ENCODE assay signal across 19 cellular contexts in the genomic region with DNA sequence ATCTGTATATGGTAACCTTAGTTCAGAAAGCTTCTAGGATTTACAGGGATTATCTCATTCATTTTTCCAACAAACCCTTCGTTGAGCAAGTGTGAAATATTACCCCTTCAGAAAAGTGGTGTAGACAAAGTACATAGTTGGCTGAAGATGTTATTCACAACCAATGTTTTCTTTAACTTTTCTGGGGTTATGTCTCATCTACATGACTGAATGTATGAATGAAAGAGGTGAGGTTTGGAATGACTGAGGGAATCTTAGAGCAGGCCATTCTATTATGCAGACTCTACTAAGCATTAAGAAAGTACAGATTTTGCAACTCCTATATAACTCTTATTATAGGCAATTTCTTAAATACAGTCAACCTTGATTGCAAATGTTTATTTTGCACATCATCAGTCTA.
"Had no signal": no experiment of that assay in that cellular context is flagged by ENCODE, and none has a peak within 500 bp of the region (broad histone marks: within the 10 kb centered on the region; RNA-seq: fewer than 3 reads in every experiment).

No MANE protein-coding gene starts in this region.

- DNase-seq: activated CD4-positive, alpha-beta T cell treated with anti-CD3 and anti-CD28 coated beads, Interleukin-2, amount 10 ng/mL, durations not matched to agents 24 days and 14 days; activated CD8-positive, alpha-beta T cell treated with anti-CD3 and anti-CD28 coated beads for 36 hours; activated naive CD4-positive, alpha-beta T cell; activated naive CD8-positive, alpha-beta T cell treated with anti-CD3 and anti-CD28 coated beads for 36 hours; activated T-cell treated with anti-CD3 and anti-CD28 coated beads, Interleukin-2, amount 50 U/mL, for 1 hour; amniotic stem cell; cortex of kidney; glutamatergic neuron; left ventricle myocardium superior; mucosa of descending colon; naive thymus-derived CD4-positive, alpha-beta T cell; stimulated activated CD4-positive, alpha-beta T cell treated with anti-CD3 and anti-CD28 coated beads, Interleukin-4, amount 100 ng/mL, for 24 hours; stomach; testis; upper lobe of right lung had no signal

- H3K4me1 Mint-ChIP-seq: activated CD4-positive, alpha-beta T cell treated with anti-CD3 and anti-CD28 coated beads, Interleukin-2, amount 10 ng/mL, durations not matched to agents 24 days and 14 days; activated naive CD8-positive, alpha-beta T cell treated with anti-CD3 and anti-CD28 coated beads for 36 hours; activated T-helper 17 cell treated with anti-CD3 and anti-CD28 coated beads, Interleukin-2, amount 50 U/mL, for 72 hours; central memory CD8-positive, alpha-beta T cell; memory B cell; naive thymus-derived CD4-positive, alpha-beta T cell; stimulated activated effector memory CD8-positive, alpha-beta T cell treated with anti-CD3 and anti-CD28 coated beads, Interleukin-12 subunit alpha, Interleukin-12 subunit beta, amount 100 ng/mL, for 72 hours had no signal

- H3K27me3 Mint-ChIP-seq: activated CD4-positive, alpha-beta T cell treated with anti-CD3 and anti-CD28 coated beads, Interleukin-2, amount 10 ng/mL, durations not matched to agents 24 days and 14 days; activated naive CD8-positive, alpha-beta T cell treated with anti-CD3 and anti-CD28 coated beads for 36 hours had no signal

- H3K4me3 ChIP-seq: mucosa of descending colon, stomach, testis, upper lobe of right lung had no signal

- H3K27ac Mint-ChIP-seq: activated CD4-positive, alpha-beta T cell treated with anti-CD3 and anti-CD28 coated beads, Interleukin-2, amount 10 ng/mL, durations not matched to agents 24 days and 14 days; activated CD8-positive, alpha-beta T cell treated with anti-CD3 and anti-CD28 coated beads for 36 hours; activated naive CD8-positive, alpha-beta T cell treated with anti-CD3 and anti-CD28 coated beads for 36 hours; activated T-helper 17 cell treated with anti-CD3 and anti-CD28 coated beads, Interleukin-2, amount 50 U/mL, for 72 hours; memory B cell; naive thymus-derived CD4-positive, alpha-beta T cell; stimulated activated effector memory CD8-positive, alpha-beta T cell treated with anti-CD3 and anti-CD28 coated beads, Interleukin-12 subunit alpha, Interleukin-12 subunit beta, amount 100 ng/mL, for 72 hours had no signal

- H3K9me3 ChIP-seq: mucosa of descending colon, stomach, testis, upper lobe of right lung had no signal

- H3K9me3 Mint-ChIP-seq: activated CD4-positive, alpha-beta T cell treated with anti-CD3 and anti-CD28 coated beads, Interleukin-2, amount 10 ng/mL, durations not matched to agents 24 days and 14 days; activated CD8-positive, alpha-beta T cell treated with anti-CD3 and anti-CD28 coated beads for 36 hours; activated naive CD8-positive, alpha-beta T cell treated with anti-CD3 and anti-CD28 coated beads for 36 hours; activated T-helper 17 cell treated with anti-CD3 and anti-CD28 coated beads, Interleukin-2, amount 50 U/mL, for 72 hours; central memory CD8-positive, alpha-beta T cell; memory B cell; stimulated activated effector memory CD8-positive, alpha-beta T cell treated with anti-CD3 and anti-CD28 coated beads, Interleukin-12 subunit alpha, Interleukin-12 subunit beta, amount 100 ng/mL, for 72 hours had no signal

- H3K36me3 Mint-ChIP-seq: activated naive CD8-positive, alpha-beta T cell treated with anti-CD3 and anti-CD28 coated beads for 36 hours; memory B cell; naive thymus-derived CD4-positive, alpha-beta T cell; stimulated activated effector memory CD8-positive, alpha-beta T cell treated with anti-CD3 and anti-CD28 coated beads, Interleukin-12 subunit alpha, Interleukin-12 subunit beta, amount 100 ng/mL, for 72 hours had no signal

- H3K4me3 Mint-ChIP-seq: activated CD4-positive, alpha-beta T cell treated with anti-CD3 and anti-CD28 coated beads, Interleukin-2, amount 10 ng/mL, durations not matched to agents 24 days and 14 days; activated CD8-positive, alpha-beta T cell treated with anti-CD3 and anti-CD28 coated beads for 36 hours; activated naive CD8-positive, alpha-beta T cell treated with anti-CD3 and anti-CD28 coated beads for 36 hours; activated T-helper 17 cell treated with anti-CD3 and anti-CD28 coated beads, Interleukin-2, amount 50 U/mL, for 72 hours; central memory CD8-positive, alpha-beta T cell; memory B cell; naive thymus-derived CD4-positive, alpha-beta T cell; stimulated activated effector memory CD8-positive, alpha-beta T cell treated with anti-CD3 and anti-CD28 coated beads, Interleukin-12 subunit alpha, Interleukin-12 subunit beta, amount 100 ng/mL, for 72 hours had no signal

- H3K27me3 ChIP-seq: stomach, testis, upper lobe of right lung had no signal

- H3K4me1 ChIP-seq: stomach, testis, upper lobe of right lung had no signal

- H3K36me3 ChIP-seq: stomach, upper lobe of right lung had no signal

- ATAC-seq: activated CD8-positive, alpha-beta T cell treated with anti-CD3 and anti-CD28 coated beads for 36 hours; activated T-helper 17 cell treated with anti-CD3 and anti-CD28 coated beads, Interleukin-2, amount 50 U/mL, for 72 hours; left ventricle myocardium superior; mucosa of descending colon; naive thymus-derived CD4-positive, alpha-beta T cell; stimulated activated effector memory CD8-positive, alpha-beta T cell treated with anti-CD3 and anti-CD28 coated beads, Interleukin-12 subunit alpha, Interleukin-12 subunit beta, amount 100 ng/mL, for 72 hours; upper lobe of right lung had no signal

- H3K27ac ChIP-seq: stomach, testis, upper lobe of right lung had no signal
